ENCODE assay signal across 14 cellular contexts in genomic region chr2:96404446-96405373, GRCh38.
DNase-seq lines count a peak whose midpoint lies in the region; ATAC-seq, FAIRE-seq and TF ChIP-seq lines count a peak whose summit lies in the region.
"Had no signal": no experiment of that assay in that cellular context is flagged by ENCODE, and none has a peak within 500 bp of the region (broad histone marks: within the 10 kb centered on the region; RNA-seq: fewer than 3 reads in every experiment).

No MANE protein-coding gene starts in this region.

- 27% methylated on average over 13 of the region's 13 CpGs for WGBS in HepG2 (ENCODE audit: low lambda C conversion rate)
- 43 to 45% methylated on average over 13 of the region's 13 CpGs for WGBS in aorta, 2 donors

- BruUV-seq in HepG2 (replicated peaks; lab: Mats Ljungman, UMichigan): no TSS peak

- H3K27ac Mint-ChIP-seq in activated CD8-positive, alpha-beta memory T cell treated with anti-CD3 and anti-CD28 coated beads, Interleukin-2, amount 10 ng/mL, durations not matched to agents 7 days and 5 days: no peak overlapping the region
- H3K27ac Mint-ChIP-seq: activated B cell treated with CpG ODN at 0.5 μM for 24 hours had no signal

- H2AFZ ChIP-seq in HepG2 (ENCODE audit: low read length): no peak overlapping the region

- TF ChIP-seq RAD21 in HepG2 (CRISPR knock-in tag; IDR thresholded peaks at IDR 0.05): no peak

- no peak for TF ChIP-seq EP300 in HepG2 (IDR thresholded peaks at IDR 0.05; ENCODE audit: low read depth in 2 of 2, low read length in 2 of 2)
- no peak for TF ChIP-seq EP300 in HepG2 (CRISPR knock-in tag; IDR thresholded peaks at IDR 0.05; ENCODE audit: borderline replicate concordance)

- FAIRE-seq in HepG2 (lab: Jason Lieb, UNC): no peak

- H3K27me3 ChIP-seq in HepG2 (ENCODE audit: control insufficient read depth in 1 of 2, insufficient read depth in 2 of 2, low read length in 2 of 2): peaks cover 2 to 38% of the 10 kb centered on the region in 2 experiments; a peak in 3 of 5 replicates
- H3K27me3 ChIP-seq in aorta (ENCODE audit: control insufficient read depth in 1 of 2, insufficient read depth in 2 of 2, low read length in 1 of 2): no peaks in the 10 kb centered on the region
- H3K27me3 ChIP-seq: adrenal gland, uterus had no signal

- H3K27me3 Mint-ChIP-seq in activated CD8-positive, alpha-beta memory T cell treated with anti-CD3 and anti-CD28 coated beads, Interleukin-2, amount 10 ng/mL, durations not matched to agents 7 days and 5 days: no peaks in the 10 kb centered on the region
- H3K27me3 Mint-ChIP-seq: activated B cell treated with CpG ODN at 0.5 μM for 24 hours had no signal

- H3K36me3 ChIP-seq in HepG2 (replicated peaks in 1 of 2; ENCODE audit: control insufficient read depth in 1 of 2, insufficient read depth in 2 of 2, low read length in 2 of 2): no peaks in the 10 kb centered on the region
- H3K36me3 ChIP-seq in aorta (ENCODE audit: control insufficient read depth in 1 of 2, insufficient read depth in 2 of 2, low read length in 1 of 2): no peaks in the 10 kb centered on the region
- H3K36me3 ChIP-seq: adrenal gland, uterus had no signal

- no peaks in the 10 kb centered on the region for H3K36me3 Mint-ChIP-seq in activated CD8-positive, alpha-beta memory T cell treated with anti-CD3 and anti-CD28 coated beads, Interleukin-2, amount 10 ng/mL, durations not matched to agents 7 days and 5 days

- no peaks in the 10 kb centered on the region for H4K20me1 ChIP-seq in HepG2 (ENCODE audit: insufficient read depth, low read length)

- no peak for ATAC-seq in activated CD8-positive, alpha-beta memory T cell treated with anti-CD3 and anti-CD28 coated beads, Interleukin-2, amount 10 ng/mL, durations not matched to agents 7 days and 5 days
- ATAC-seq in HepG2 (no peak), aorta (ENCODE audit: low FRiP score) (no peak), GM19455 (IDR thresholded peaks at IDR 0.05; ENCODE audit: unreplicated experiment) (no peak), omental fat pad (ENCODE audit: low FRiP score) (no peak), HG03521 (IDR thresholded peaks at IDR 0.05; ENCODE audit: unreplicated experiment) (no peak)

- H3K27ac ChIP-seq in HepG2 (ENCODE audit: extremely low read length, insufficient read depth, low read length) (no peak overlapping the region), aorta (ENCODE audit: low read depth in 1 of 2, low read length in 2 of 2) (no peak overlapping the region)
- H3K27ac ChIP-seq: adrenal gland, uterus had no signal

- H3K4me1 Mint-ChIP-seq in activated CD8-positive, alpha-beta memory T cell treated with anti-CD3 and anti-CD28 coated beads, Interleukin-2, amount 10 ng/mL, durations not matched to agents 7 days and 5 days: peaks cover 24% of the 10 kb centered on the region

- TF ChIP-seq POLR2A in HepG2 (IDR thresholded peaks at IDR 0.05; ENCODE audit: insufficient read depth in 1 of 2, low read depth in 2 of 2, low read length in 2 of 2): no peak

- no peak overlapping the region for H3K9ac ChIP-seq in HepG2 (ENCODE audit: insufficient read depth, low read depth, low read length)

- in situ Hi-C loops in HepG2 (cut with HindIII; ENCODE audit: extremely low pct_ligation_motif_present, low pct_unique_long_range_greater_than_20kb): loop anchor here (5.0 kb wide), 1 partner anchor 103 kb away; the partner anchor contains the start of gene NEURL3

- H3K9me3 Mint-ChIP-seq in activated CD8-positive, alpha-beta memory T cell treated with anti-CD3 and anti-CD28 coated beads, Interleukin-2, amount 10 ng/mL, durations not matched to agents 7 days and 5 days (ENCODE audit: low read depth): no peaks in the 10 kb centered on the region
- H3K9me3 Mint-ChIP-seq: activated B cell treated with CpG ODN at 0.5 μM for 24 hours had no signal

- H3K4me3 Mint-ChIP-seq in activated CD8-positive, alpha-beta memory T cell treated with anti-CD3 and anti-CD28 coated beads, Interleukin-2, amount 10 ng/mL, durations not matched to agents 7 days and 5 days: no peak overlapping the region
- H3K4me3 Mint-ChIP-seq: activated B cell treated with CpG ODN at 0.5 μM for 24 hours had no signal

- H3K9me3 ChIP-seq in HepG2 (ENCODE audit: low read length) (no peaks in the 10 kb centered on the region), aorta (ENCODE audit: control insufficient read depth, low read length) (no peaks in the 10 kb centered on the region)
- H3K9me3 ChIP-seq: adrenal gland, uterus had no signal

- intact Hi-C loops in HepG2 (cut with micrococcal nuclease; ENCODE audit: unreplicated experiment) (no loop called here), aorta (cut with DNase I) (loop anchor here (5.0 kb wide), 2 partner anchors 52 to 148 kb away; no protein-coding TSS in a partner anchor)

- H3K4me3 ChIP-seq in HepG2 (replicated peaks in 1 of 3; ENCODE audit: insufficient read depth in 1 of 3, low read depth in 2 of 3, low read length in 3 of 3): no peak overlapping the region
- H3K4me3 ChIP-seq in aorta (ENCODE audit: low read length in 2 of 2): no peak overlapping the region
- H3K4me3 ChIP-seq: adrenal gland, uterus had no signal

- CTCF ChIA-PET in activated CD8-positive, alpha-beta memory T cell treated with anti-CD3 and anti-CD28 coated beads, Interleukin-2, amount 10 ng/mL, durations not matched to agents 7 days and 5 days (lab: Charles Lee): interaction anchor here (1.4 to 9.1 kb wide), 3 partner anchors 103 to 190 kb away, joined by 3 to 157 read pairs (median 6); partner anchors contain the start of gene NEURL3
- CTCF ChIA-PET in HepG2 (lab: Yijun Ruan, JAX; ENCODE audit: low intra/inter-chr PET ratio, low total read pairs): no interaction called here

- H3K4me2 ChIP-seq in HepG2 (ENCODE audit: low read depth, low read length): no peak overlapping the region

- no peak for TF ChIP-seq CTCF in HepG2 (CRISPR knock-in tag; IDR thresholded peaks at IDR 0.05)
- TF ChIP-seq CTCF in omental fat pad (IDR thresholded peaks at IDR 0.05): no peak

- DNase-seq in activated CD8-positive, alpha-beta memory T cell treated with anti-CD3 and anti-CD28 coated beads for 24 hours: peak; percentile 55
- no peak for DNase-seq in activated CD8-positive, alpha-beta memory T cell treated with anti-CD3 and anti-CD28 coated beads, Interleukin-2, amount 10 ng/mL, durations not matched to agents 7 days and 5 days
- DNase-seq in SW480 (ENCODE audit: low spot score): peak; percentile 49
- no peak for DNase-seq in HepG2 (ENCODE audit: low spot score)
- DNase-seq in aorta: peak; percentile 60 to 82
- DNase-seq in omental fat pad (ENCODE audit: low spot score): no peak
- DNase-seq: activated B cell treated with CpG ODN at 0.5 μM for 24 hours; mesendoderm; NCI-H226; stimulated activated CD4-positive, alpha-beta T cell treated with anti-CD3 and anti-CD28 coated beads, Interleukin-2, amount 100 ng/mL, for 48 hours; uterus had no signal

- no peaks in the 10 kb centered on the region for H3K79me2 ChIP-seq in HepG2 (ENCODE audit: insufficient read depth, low read length)

- POLR2A ChIA-PET in HepG2 (lab: Yijun Ruan, JAX): no interaction called here

- H3K4me1 ChIP-seq in HepG2 (ENCODE audit: insufficient read depth, low read length): peaks cover 30% of the 10 kb centered on the region
- H3K4me1 ChIP-seq in aorta (ENCODE audit: control insufficient read depth in 1 of 2, insufficient read depth in 2 of 2, low read length in 2 of 2): peaks cover 0 to 3% of the 10 kb centered on the region in 2 donors
- H3K4me1 ChIP-seq: uterus had no signal

TF ChIP-seq in HepG2, 621 proteins besides CTCF, POLR2A, EP300 and RAD21:
- no peak for TF ChIP-seq ZNF552 (CRISPR knock-in tag; IDR thresholded peaks at IDR 0.05; ENCODE audit: borderline replicate concordance)
- TF ChIP-seq HNRNPL (IDR thresholded peaks at IDR 0.05; ENCODE audit: low read depth, low read length): peak; percentile 78; the same call in 1 of the 2 replicates
- TF ChIP-seq, protein P1, sequence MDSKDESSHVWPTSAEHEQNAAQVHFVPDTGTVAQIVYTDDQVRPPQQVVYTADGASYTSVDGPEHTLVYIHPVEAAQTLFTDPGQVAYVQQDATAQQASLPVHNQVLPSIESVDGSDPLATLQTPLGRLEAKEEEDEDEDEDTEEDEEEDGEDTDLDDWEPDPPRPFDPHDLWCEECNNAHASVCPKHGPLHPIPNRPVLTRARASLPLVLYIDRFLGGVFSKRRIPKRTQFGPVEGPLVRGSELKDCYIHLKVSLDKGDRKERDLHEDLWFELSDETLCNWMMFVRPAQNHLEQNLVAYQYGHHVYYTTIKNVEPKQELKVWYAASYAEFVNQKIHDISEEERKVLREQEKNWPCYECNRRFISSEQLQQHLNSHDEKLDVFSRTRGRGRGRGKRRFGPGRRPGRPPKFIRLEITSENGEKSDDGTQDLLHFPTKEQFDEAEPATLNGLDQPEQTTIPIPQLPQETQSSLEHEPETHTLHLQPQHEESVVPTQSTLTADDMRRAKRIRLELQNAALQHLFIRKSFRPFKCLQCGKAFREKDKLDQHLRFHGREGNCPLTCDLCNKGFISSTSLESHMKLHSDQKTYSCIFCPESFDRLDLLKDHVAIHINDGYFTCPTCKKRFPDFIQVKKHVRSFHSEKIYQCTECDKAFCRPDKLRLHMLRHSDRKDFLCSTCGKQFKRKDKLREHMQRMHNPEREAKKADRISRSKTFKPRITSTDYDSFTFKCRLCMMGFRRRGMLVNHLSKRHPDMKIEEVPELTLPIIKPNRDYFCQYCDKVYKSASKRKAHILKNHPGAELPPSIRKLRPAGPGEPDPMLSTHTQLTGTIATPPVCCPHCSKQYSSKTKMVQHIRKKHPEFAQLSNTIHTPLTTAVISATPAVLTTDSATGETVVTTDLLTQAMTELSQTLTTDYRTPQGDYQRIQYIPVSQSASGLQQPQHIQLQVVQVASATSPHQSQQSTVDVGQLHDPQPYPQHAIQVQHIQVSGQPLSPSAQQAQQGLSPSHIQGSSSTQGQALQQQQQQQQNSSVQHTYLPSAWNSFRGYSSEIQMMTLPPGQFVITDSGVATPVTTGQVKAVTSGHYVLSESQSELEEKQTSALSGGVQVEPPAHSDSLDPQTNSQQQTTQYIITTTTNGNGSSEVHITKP (CRISPR knock-in tag; IDR thresholded peaks at IDR 0.05; ENCODE audit: low read depth): peak; percentile 23; the same call in 1 of the 2 replicates

Comparison
In these comparisons a context has a peak if more than half of its experiments do, and no peak if none do; other contexts are left out.
1. DNase-seq: peak in activated CD8-positive, alpha-beta memory T cell treated with anti-CD3 and anti-CD28 coated beads for 24 hours (single experiment), SW480 (single experiment) and aorta (2 of 2); none in activated CD8-positive, alpha-beta memory T cell treated with anti-CD3 and anti-CD28 coated beads, Interleukin-2, amount 10 ng/mL, durations not matched to agents 7 days and 5 days (single experiment), HepG2 (single experiment) and omental fat pad (single experiment).